In the genomic region with DNA sequence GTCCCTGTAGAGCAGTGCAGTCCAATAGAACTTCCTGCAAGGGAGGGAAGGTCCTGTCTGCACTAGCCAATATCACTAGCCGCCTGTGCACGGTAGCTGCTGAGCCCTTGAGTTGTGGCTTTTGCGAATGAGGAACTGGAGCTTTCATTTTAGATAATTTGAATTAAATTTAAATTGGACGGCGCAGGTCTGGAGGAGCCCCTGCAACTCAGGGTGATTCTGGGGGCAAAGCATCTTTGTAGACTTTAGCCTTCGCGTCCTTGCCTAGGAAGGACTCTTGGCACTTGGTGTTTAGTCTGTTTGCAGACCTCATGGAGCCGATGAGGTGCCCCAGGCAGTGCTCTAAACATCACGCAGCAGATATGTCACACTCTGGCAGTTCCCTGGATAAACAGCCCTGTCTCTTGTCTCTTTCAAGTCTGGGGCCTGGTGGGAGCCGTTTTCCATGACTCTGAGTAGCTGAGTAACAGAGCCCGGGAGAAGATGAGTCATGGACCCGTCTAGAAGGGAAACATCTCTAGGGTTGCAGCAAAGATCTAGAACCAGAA, we compare ENCODE assay signal across 7 cellular contexts.
DNase-seq lines count a peak whose midpoint lies in the region; ATAC-seq and TF ChIP-seq lines count a peak whose summit lies in the region.

No MANE protein-coding gene starts in this region.

- no peak overlapping the region for H3K4me3 ChIP-seq in astrocyte of the cerebellum (ENCODE audit: low read depth, low read length)

- no peaks in the 10 kb centered on the region for H3K9me3 Mint-ChIP-seq in mesothelial cell of epicardium
- no peaks in the 10 kb centered on the region for H3K9me3 Mint-ChIP-seq in Calu3 (ENCODE audit: low read depth, unreplicated experiment)

- H3K27me3 Mint-ChIP-seq in mesothelial cell of epicardium (ENCODE audit: low read depth): no peaks in the 10 kb centered on the region
- no peaks in the 10 kb centered on the region for H3K27me3 Mint-ChIP-seq in Calu3 (ENCODE audit: unreplicated experiment)

- H3K27ac Mint-ChIP-seq in mesothelial cell of epicardium (peak overlapping the region; percentile 77), Calu3 (ENCODE audit: unreplicated experiment) (no peak overlapping the region)

- H3K4me1 Mint-ChIP-seq in mesothelial cell of epicardium (peaks cover 32% of the 10 kb centered on the region), Calu3 (ENCODE audit: low read depth, unreplicated experiment) (peaks cover 9% of the 10 kb centered on the region)

- BruUV-seq in Calu3 (replicated peaks; lab: Mats Ljungman, UMichigan): no TSS peak

- intact Hi-C loops in Calu3 (cut with micrococcal nuclease; ENCODE audit: unreplicated experiment): no loop called here

- ATAC-seq in GM18502 (IDR thresholded peaks at IDR 0.05; ENCODE audit: poor library complexity, unreplicated experiment): peak; percentile 93
- ATAC-seq in GM21737 (IDR thresholded peaks at IDR 0.05; ENCODE audit: unreplicated experiment): peak; percentile 63

- CTCF ChIA-PET in Calu3 (lab: Charles Lee): no interaction called here

- peak; percentile 81 for DNase-seq in LHCN-M2 (ENCODE audit: low read depth)
- DNase-seq in astrocyte of the cerebellum (ENCODE audit: low read depth): peak; percentile 32
- DNase-seq in mesothelial cell of epicardium (ENCODE audit: low spot score in 2 of 2, unreplicated experiment in 2 of 2): no peak
- no peak for DNase-seq in NCI-H1436 (lab: John Stamatoyannopoulos, UW)
- DNase-seq in Calu3: no peak

- no peak overlapping the region for H3K4me3 Mint-ChIP-seq in mesothelial cell of epicardium
- no peak overlapping the region for H3K4me3 Mint-ChIP-seq in Calu3 (ENCODE audit: low read depth, unreplicated experiment)

- in situ Hi-C loops in astrocyte of the cerebellum (cut with HindIII; ENCODE audit: low sequenced_read_pairs): no loop called here

- peaks cover 7% of the 10 kb centered on the region for H3K36me3 Mint-ChIP-seq in mesothelial cell of epicardium
- H3K36me3 Mint-ChIP-seq in Calu3 (ENCODE audit: insufficient read depth, unreplicated experiment): no peaks in the 10 kb centered on the region

- no peak for TF ChIP-seq CTCF in astrocyte of the cerebellum (IDR thresholded peaks at IDR 0.05; ENCODE audit: low read depth, low read length, missing control alignments)
- TF ChIP-seq CTCF in mesothelial cell of epicardium (IDR thresholded peaks at IDR 0.05; ENCODE audit: unreplicated experiment): no peak
- no peak for TF ChIP-seq CTCF in Calu3 (IDR thresholded peaks at IDR 0.05; ENCODE audit: unreplicated experiment)

Comparison
In these comparisons a context has a peak if more than half of its experiments do, and no peak if none do; other contexts are left out.
1. DNase-seq: peak in LHCN-M2 (single experiment) and astrocyte of the cerebellum (single experiment); none in mesothelial cell of epicardium (0 of 2), NCI-H1436 (single experiment) and Calu3 (single experiment).